ENCODE assay signal across 1 cellular context in the genomic region with DNA sequence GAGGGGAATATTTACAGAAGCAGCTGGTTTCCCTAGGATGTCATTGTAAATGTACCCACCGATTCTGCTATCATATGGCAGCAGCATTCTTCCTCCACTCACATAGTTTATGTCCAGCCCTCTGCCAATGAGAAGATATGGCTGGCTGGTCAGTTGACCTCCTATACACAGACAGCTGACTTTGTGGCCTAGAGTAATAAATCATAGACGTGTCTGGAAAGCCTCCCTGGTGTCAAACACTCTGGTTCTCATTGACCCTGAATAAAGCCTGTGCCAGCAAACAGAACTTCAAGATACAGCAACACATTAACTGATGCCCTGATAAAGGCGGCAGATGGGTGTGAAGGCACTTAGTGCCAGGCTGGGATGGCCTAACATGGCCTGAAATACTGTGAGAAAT.
TF ChIP-seq lines count a peak whose summit lies in the region.

No MANE protein-coding gene starts in this region.

TF ChIP-seq in SK-N-SH, 30 proteins besides CTCF, POLR2A, EP300 and RAD21 (continued from another document):
- TF ChIP-seq NRF1 (IDR thresholded peaks at IDR 0.05; ENCODE audit: low read depth, low read length) (no peak), POLR2AphosphoS5 (IDR thresholded peaks at IDR 0.05; ENCODE audit: low read depth, low read length) (no peak), FOXM1 (IDR thresholded peaks at IDR 0.05; ENCODE audit: low read depth) (no peak), TAF1 (IDR thresholded peaks at IDR 0.05; ENCODE audit: borderline replicate concordance, low read depth, low read length) (no peak)
- TF ChIP-seq, protein P1, sequence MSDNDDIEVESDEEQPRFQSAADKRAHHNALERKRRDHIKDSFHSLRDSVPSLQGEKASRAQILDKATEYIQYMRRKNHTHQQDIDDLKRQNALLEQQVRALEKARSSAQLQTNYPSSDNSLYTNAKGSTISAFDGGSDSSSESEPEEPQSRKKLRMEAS (IDR thresholded peaks at IDR 0.05; ENCODE audit: low read depth), result no peak
